8 cellular contexts compared by ENCODE assay signal in genomic region chr4:113760852-113761681, GRCh38. TPM values are rescaled to one million over a fixed set of nuclear protein-coding genes. Genes with fewer than 3 reads are reported as not detected.
DNase-seq lines count a peak whose midpoint lies in the region; ATAC-seq, FAIRE-seq and TF ChIP-seq lines count a peak whose summit lies in the region.

No MANE protein-coding gene starts in this region.

- CTCF ChIA-PET in CD8-positive, alpha-beta memory T cell (lab: Charles Lee) = interaction anchor here (0.9 to 1.5 kb wide), 7 partner anchors 65 to 366 kb away, joined by 3 to 15 read pairs (median 4); no protein-coding TSS in a partner anchor

- H3K4me1 ChIP-seq in CD8-positive, alpha-beta memory T cell (ENCODE audit: insufficient read depth, low read length) = peaks cover 25% of the 10 kb centered on the region
- H3K4me1 ChIP-seq in SJSA1 (replicated peaks) (peaks cover 34% of the 10 kb centered on the region), cardiac muscle cell (ENCODE audit: low read depth) (peaks cover 24% of the 10 kb centered on the region), pancreas (peaks cover 0 to 17% (median 14%) of the 10 kb centered on the region in 3 donors), urinary bladder (ENCODE audit: insufficient read depth) (no peaks in the 10 kb centered on the region)

- no peaks in the 10 kb centered on the region for H3K27me3 ChIP-seq in CD8-positive, alpha-beta memory T cell (ENCODE audit: insufficient read depth, low read length, poor library complexity, severe bottlenecking)
- H3K27me3 ChIP-seq in SJSA1 (replicated peaks) = no peaks in the 10 kb centered on the region
- H3K27me3 ChIP-seq in cardiac muscle cell = no peaks in the 10 kb centered on the region
- H3K27me3 ChIP-seq in pancreas = no peaks in the 10 kb centered on the region

- intact Hi-C loops in pancreas (cut with DNase I) = no loop called here

- FAIRE-seq in pancreas (lab: Jason Lieb, UNC) = no peak

- H3K9me3 ChIP-seq in CD8-positive, alpha-beta memory T cell (ENCODE audit: low read length) = no peaks in the 10 kb centered on the region
- H3K9me3 ChIP-seq in SJSA1 (replicated peaks) (no peaks in the 10 kb centered on the region), cardiac muscle cell (ENCODE audit: low read depth) (no peaks in the 10 kb centered on the region), pancreas (no peaks in the 10 kb centered on the region)

- H3K27me3 Mint-ChIP-seq in CD8-positive, alpha-beta memory T cell = peaks cover 0 to under 1% of the 10 kb centered on the region in 2 donors
- peaks cover 3% of the 10 kb centered on the region for H3K27me3 Mint-ChIP-seq in activated naive CD8-positive, alpha-beta T cell treated with anti-CD3 and anti-CD28 coated beads, Interleukin-2, amount 50 U/mL, for 24 hours

- H3K4me3 ChIP-seq in CD8-positive, alpha-beta memory T cell (ENCODE audit: low read length) = peak overlapping the region; percentile 79
- peak overlapping the region; percentile 76 for H3K4me3 ChIP-seq in SJSA1
- peak overlapping the region; percentile 77 for H3K4me3 ChIP-seq in cardiac muscle cell
- peak overlapping the region; percentile 49 to 67 (median 60) for H3K4me3 ChIP-seq in pancreas
- H3K4me3 ChIP-seq in urinary bladder (ENCODE audit: low read depth, low read length) = peak overlapping the region; percentile 65

- POLR2A ChIA-PET in CD8-positive, alpha-beta memory T cell (lab: Charles Lee) = interaction anchor here (0.8 to 1.5 kb wide), 4 partner anchors 12 to 214 kb away, joined by 3 to 8 read pairs (median 4); no protein-coding TSS in a partner anchor

- peaks cover 40 to 53% (median 45%) of the 10 kb centered on the region in 3 donors for H3K4me1 Mint-ChIP-seq in CD8-positive, alpha-beta memory T cell
- peaks cover 50% of the 10 kb centered on the region for H3K4me1 Mint-ChIP-seq in activated naive CD8-positive, alpha-beta T cell treated with anti-CD3 and anti-CD28 coated beads, Interleukin-2, amount 50 U/mL, for 24 hours

- no peaks in the 10 kb centered on the region for H3K9me3 Mint-ChIP-seq in CD8-positive, alpha-beta memory T cell
- no peaks in the 10 kb centered on the region for H3K9me3 Mint-ChIP-seq in activated naive CD8-positive, alpha-beta T cell treated with anti-CD3 and anti-CD28 coated beads, Interleukin-2, amount 50 U/mL, for 24 hours

- no peak for TF ChIP-seq CTCF in cardiac muscle cell (IDR thresholded peaks at IDR 0.05; ENCODE audit: low read depth, low read length)
- no peak for TF ChIP-seq CTCF in pancreas (IDR thresholded peaks at IDR 0.05)

- peak overlapping the region; percentile 97 for H3K27ac ChIP-seq in CD8-positive, alpha-beta memory T cell (ENCODE audit: low read depth, low read length)
- H3K27ac ChIP-seq in SJSA1 (peak overlapping the region; percentile 93), cardiac muscle cell (peak overlapping the region; percentile 99), pancreas (peak overlapping the region; percentile 95 to 99 (median 96)), urinary bladder (ENCODE audit: low read depth) (peak overlapping the region; percentile 99)

- peak in 3 of 5 donors; percentile 40 to 64 (median 46) for DNase-seq in CD8-positive, alpha-beta memory T cell
- DNase-seq in SJSA1 (ENCODE audit: low read depth in 1 of 2, low spot score in 2 of 2) = peak; percentile 73 to 75
- peak; percentile 60 for DNase-seq in activated naive CD8-positive, alpha-beta T cell treated with anti-CD3 and anti-CD28 coated beads, Interleukin-2, amount 50 U/mL, for 24 hours
- DNase-seq in cardiac muscle cell (ENCODE audit: low read depth in 1 of 2, low spot score in 1 of 2) = peak; percentile 85 to 94
- DNase-seq in pancreas = peak; percentile 70 to 89 (median 78)

- peak overlapping the region; percentile 85 to 100 (median 98) for H3K27ac Mint-ChIP-seq in CD8-positive, alpha-beta memory T cell
- H3K27ac Mint-ChIP-seq in activated naive CD8-positive, alpha-beta T cell treated with anti-CD3 and anti-CD28 coated beads, Interleukin-2, amount 50 U/mL, for 24 hours = peak overlapping the region; percentile 92

- H3K36me3 Mint-ChIP-seq in CD8-positive, alpha-beta memory T cell = peaks cover 5 to 32% (median 9%) of the 10 kb centered on the region in 3 donors
- peaks cover 31% of the 10 kb centered on the region for H3K36me3 Mint-ChIP-seq in activated naive CD8-positive, alpha-beta T cell treated with anti-CD3 and anti-CD28 coated beads, Interleukin-2, amount 50 U/mL, for 24 hours (ENCODE audit: low read depth)

- 0% methylated on average over 65 to 75 of the region's 75 CpGs for whole genome bisulfite sequencing in pancreas, 2 donors
- under 1% methylated on average over 74 of the region's 75 CpGs for WGBS in urinary bladder

- no peaks in the 10 kb centered on the region for H3K36me3 ChIP-seq in CD8-positive, alpha-beta memory T cell (ENCODE audit: insufficient read depth, low read length)
- H3K36me3 ChIP-seq in SJSA1 = peaks cover 8% of the 10 kb centered on the region; the same call in 1 of the 2 replicates
- H3K36me3 ChIP-seq in cardiac muscle cell = no peaks in the 10 kb centered on the region
- no peaks in the 10 kb centered on the region for H3K36me3 ChIP-seq in pancreas
- H3K36me3 ChIP-seq in urinary bladder (ENCODE audit: insufficient read depth) = no peaks in the 10 kb centered on the region

- peak; percentile 21 for ATAC-seq in GM19372 (IDR thresholded peaks at IDR 0.05; ENCODE audit: low read depth, unreplicated experiment)
- ATAC-seq in HG03460 (IDR thresholded peaks at IDR 0.05; ENCODE audit: unreplicated experiment) = peak; percentile 24
- peak; percentile 8 for ATAC-seq in activated naive CD8-positive, alpha-beta T cell treated with anti-CD3 and anti-CD28 coated beads, Interleukin-2, amount 50 U/mL, for 24 hours
- peak; percentile 56 to 73 (median 62) for ATAC-seq in pancreas

- peak overlapping the region; percentile 94 to 99 (median 96) for H3K4me3 Mint-ChIP-seq in CD8-positive, alpha-beta memory T cell
- H3K4me3 Mint-ChIP-seq in activated naive CD8-positive, alpha-beta T cell treated with anti-CD3 and anti-CD28 coated beads, Interleukin-2, amount 50 U/mL, for 24 hours = peak overlapping the region; percentile 94

RNA-seq across cellular contexts. Expression of gene CAMK2D, which starts 0.5 kb away (rescaled TPM):
- total RNA-seq in CD8-positive, alpha-beta memory T cell = 10 to 100 TPM; 56.0 to 57.6 TPM
- polyA plus RNA-seq in CD8-positive, alpha-beta memory T cell = 19.6 TPM
- 42.7 and 42.8 TPM in 2 replicates for total RNA-seq in SJSA1 (2014; rRNA removed; shearing (Covaris generic))
- total RNA-seq in cardiac muscle cell (74.9 and 84.7 TPM in 2 replicates), pancreas (10 to 100 TPM in 3 of 6 donors, 1 to 10 TPM in 3; 7.6 to 23.1 (median 11.3) TPM), urinary bladder (125 TPM)
- polyA plus RNA-seq in cardiac muscle cell (60.6 and 88.5 TPM in 2 replicates), pancreas (1 to 10 TPM; 4.0 to 9.9 TPM), urinary bladder (33.8 TPM)

Comparison
In these comparisons a context has a peak if more than half of its experiments do, and no peak if none do; other contexts are left out.
1. Peak in every context shown above with its lines: DNase-seq, ATAC-seq, H3K4me3 ChIP-seq and H3K27ac ChIP-seq.
2. ATAC-seq: peak in every context shown above with its lines; median percentile 62 in pancreas; 24 in HG03460; 21 in GM19372; 8 in activated naive CD8-positive, alpha-beta T cell treated with anti-CD3 and anti-CD28 coated beads, Interleukin-2, amount 50 U/mL, for 24 hours.